9 cellular contexts compared by ENCODE assay signal in the genomic region with DNA sequence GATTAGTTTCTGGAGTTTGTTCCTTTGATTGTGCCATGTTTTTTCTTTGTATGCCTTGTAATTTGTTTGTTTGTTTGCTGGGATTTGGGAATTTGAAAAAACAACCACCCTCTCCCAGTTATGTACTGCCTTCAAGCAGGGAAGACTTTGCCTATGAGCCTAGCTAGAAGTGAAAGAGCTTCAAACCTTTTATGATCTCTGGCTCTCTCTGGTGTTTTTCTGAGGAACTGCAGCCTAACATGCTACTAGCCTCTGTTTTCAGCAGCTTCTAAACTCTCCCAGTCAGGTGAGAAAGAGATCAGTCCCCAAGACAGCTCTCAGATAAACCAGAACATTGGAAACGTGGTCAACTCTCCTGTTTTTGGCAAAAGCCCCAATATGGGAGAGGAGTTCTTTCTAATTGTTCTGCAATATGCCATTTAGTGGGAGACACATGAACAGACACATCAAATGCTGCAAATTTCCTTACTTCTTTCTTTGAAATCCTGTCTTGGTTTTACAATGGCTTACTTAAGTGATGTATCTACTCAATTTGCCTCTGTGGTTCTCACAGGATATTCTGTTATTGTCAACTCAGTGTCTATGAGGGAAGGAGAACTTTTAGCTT. TPM values are rescaled to one million over a fixed set of nuclear protein-coding genes. Genes with fewer than 3 reads are reported as not detected.
DNase-seq lines count a peak whose midpoint lies in the region; ATAC-seq and TF ChIP-seq lines count a peak whose summit lies in the region.
"Had no signal": no experiment of that assay in that cellular context is flagged by ENCODE, and none has a peak within 500 bp of the region (broad histone marks: within the 10 kb centered on the region; RNA-seq: fewer than 3 reads in every experiment).

No MANE protein-coding gene starts in this region.

- no peaks in the 10 kb centered on the region for H3K9me3 Mint-ChIP-seq in central memory CD8-positive, alpha-beta T cell
- H3K9me3 Mint-ChIP-seq: T-helper 1 cell treated with Interleukin-12 subunit alpha and Interleukin-12 subunit beta and Interleukin-4 antibody, amounts not matched to agents 30 μg/mL and 1 μg/mL, for 36 hours had no signal

- peaks cover 5% of the 10 kb centered on the region; the same call in 1 of the 2 replicates for H3K27me3 ChIP-seq in BE2C

- H3K4me1 Mint-ChIP-seq in central memory CD8-positive, alpha-beta T cell, result no peaks in the 10 kb centered on the region

- no peaks in the 10 kb centered on the region for H3K36me3 ChIP-seq in BE2C

- H3K27me3 Mint-ChIP-seq in central memory CD8-positive, alpha-beta T cell, result peaks cover 51% of the 10 kb centered on the region

- H3K4me3 Mint-ChIP-seq in central memory CD8-positive, alpha-beta T cell, result no peak overlapping the region
- H3K4me3 Mint-ChIP-seq: T-helper 1 cell treated with Interleukin-12 subunit alpha and Interleukin-12 subunit beta and Interleukin-4 antibody, amounts not matched to agents 30 μg/mL and 1 μg/mL, for 36 hours had no signal

- H3K9me3 ChIP-seq in BE2C, result no peaks in the 10 kb centered on the region

- DNase-seq in BE2C (peak; percentile 52), NCI-H2029 treated with DMSO at 0.1 percent for 48 hours (lab: John Stamatoyannopoulos, UW) (peak; percentile 91), T-helper 9 cell (peak; percentile 25), left lobe of liver (ENCODE audit: low spot score) (peak; percentile 49)
- peak; percentile 33 to 48 for DNase-seq in central memory CD8-positive, alpha-beta T cell (ENCODE audit: low spot score in 2 of 2)
- DNase-seq in stimulated activated CD8-positive, alpha-beta memory T cell treated with anti-CD3 and anti-CD28 coated beads, Interleukin-4, amount 100 ng/mL, for 1 hour (ENCODE audit: low read depth in 2 of 2, low spot score in 1 of 2), result peak; percentile 4 to 17

- H3K4me3 ChIP-seq in BE2C (ENCODE audit: low read depth, low read length), result no peak overlapping the region

- peak; percentile 98 for ATAC-seq in GM18861 (IDR thresholded peaks at IDR 0.05; ENCODE audit: unreplicated experiment)
- peak; percentile 98 for ATAC-seq in HG03045 (IDR thresholded peaks at IDR 0.05; ENCODE audit: unreplicated experiment)
- peak; percentile 64 for ATAC-seq in central memory CD8-positive, alpha-beta T cell (replicated peaks; ENCODE audit: extremely low read depth, poor library complexity, severe bottlenecking)
- ATAC-seq in left lobe of liver, result peak; percentile 100

- H3K4me1 ChIP-seq in BE2C, result no peaks in the 10 kb centered on the region

- TF ChIP-seq CTCF in BE2C (IDR thresholded peaks at IDR 0.05; ENCODE audit: low read depth, low read length), result peak; percentile 94

- H3K27ac Mint-ChIP-seq in central memory CD8-positive, alpha-beta T cell (ENCODE audit: low read depth), result no peak overlapping the region
- H3K27ac Mint-ChIP-seq: T-helper 1 cell treated with Interleukin-12 subunit alpha and Interleukin-12 subunit beta and Interleukin-4 antibody, amounts not matched to agents 30 μg/mL and 1 μg/mL, for 36 hours had no signal

- no peaks in the 10 kb centered on the region for H3K36me3 Mint-ChIP-seq in central memory CD8-positive, alpha-beta T cell (ENCODE audit: insufficient read depth)

RNA-seq across cellular contexts. Expression of a gene that starts 58.9 kb away (rescaled TPM):
- 106 TPM for polyA plus RNA-seq in BE2C (2012; ENCODE audit: insufficient read depth, insufficient read length, low read depth)
- total RNA-seq in left lobe of liver, result 87.4 TPM

Comparison
In these comparisons a context has a peak if more than half of its experiments do, and no peak if none do; other contexts are left out.
1. DNase-seq: peak in every context shown above with its lines; median percentile 91 in NCI-H2029 treated with DMSO at 0.1 percent for 48 hours; 52 in BE2C; 49 in left lobe of liver; 40 in central memory CD8-positive, alpha-beta T cell; 25 in T-helper 9 cell; 10 in stimulated activated CD8-positive, alpha-beta memory T cell treated with anti-CD3 and anti-CD28 coated beads, Interleukin-4, amount 100 ng/mL, for 1 hour.